ENCODE assay signal across 8 cellular contexts in genomic region chr10:98045785-98046389, GRCh38. TPM values are rescaled to one million over a fixed set of nuclear protein-coding genes. Genes with fewer than 3 reads are reported as not detected.
A peak's percentile ranks its signal among the peaks of the same experiment; 100 is the strongest.
DNase-seq lines count a peak whose midpoint lies in the region; ATAC-seq and TF ChIP-seq lines count a peak whose summit lies in the region.

No MANE protein-coding gene starts in this region.

- DNase-seq in EL (peak; percentile 41), NCI-H69 (lab: John Stamatoyannopoulos, UW) (peak; percentile 76), mesothelial cell of epicardium (ENCODE audit: low spot score in 2 of 2, unreplicated experiment in 2 of 2) (peak; percentile 32 to 64)
- peak; percentile 65 for DNase-seq in activated CD4-positive, alpha-beta memory T cell treated with anti-CD3 and anti-CD28 coated beads, Interleukin-2, amount 10 ng/mL, durations not matched to agents 7 days and 5 days
- peak; percentile 24 for DNase-seq in effector CD8-positive, alpha-beta T cell (lab: John Stamatoyannopoulos, UW)
- DNase-seq in stimulated activated CD8-positive, alpha-beta memory T cell treated with anti-CD3 and anti-CD28 coated beads, Interleukin-4, amount 100 ng/mL, for 4 hours (ENCODE audit: low read depth in 2 of 2, low spot score in 1 of 2) = peak; percentile 7 to 20

- H3K4me3 Mint-ChIP-seq in activated CD4-positive, alpha-beta memory T cell treated with anti-CD3 and anti-CD28 coated beads, Interleukin-2, amount 10 ng/mL, durations not matched to agents 7 days and 5 days = no peak overlapping the region
- H3K4me3 Mint-ChIP-seq in mesothelial cell of epicardium = no peak overlapping the region

- POLR2A ChIA-PET in activated CD4-positive, alpha-beta memory T cell treated with anti-CD3 and anti-CD28 coated beads, Interleukin-2, amount 10 ng/mL, durations not matched to agents 7 days and 5 days (lab: Charles Lee) = no interaction called here

- TF ChIP-seq CTCF in mesothelial cell of epicardium (IDR thresholded peaks at IDR 0.05; ENCODE audit: unreplicated experiment) = peak; percentile 87

- ATAC-seq in HG02938 (IDR thresholded peaks at IDR 0.05; ENCODE audit: unreplicated experiment) (peak; percentile 85), HG02642 (IDR thresholded peaks at IDR 0.05; ENCODE audit: poor library complexity, unreplicated experiment) (no peak)

- no peaks in the 10 kb centered on the region for H3K36me3 Mint-ChIP-seq in activated CD4-positive, alpha-beta memory T cell treated with anti-CD3 and anti-CD28 coated beads, Interleukin-2, amount 10 ng/mL, durations not matched to agents 7 days and 5 days (ENCODE audit: low read depth)
- H3K36me3 Mint-ChIP-seq in mesothelial cell of epicardium = no peaks in the 10 kb centered on the region

- H3K27ac Mint-ChIP-seq in activated CD4-positive, alpha-beta memory T cell treated with anti-CD3 and anti-CD28 coated beads, Interleukin-2, amount 10 ng/mL, durations not matched to agents 7 days and 5 days = no peak overlapping the region
- H3K27ac Mint-ChIP-seq in mesothelial cell of epicardium = no peak overlapping the region

- peaks cover 29% of the 10 kb centered on the region for H3K27me3 Mint-ChIP-seq in activated CD4-positive, alpha-beta memory T cell treated with anti-CD3 and anti-CD28 coated beads, Interleukin-2, amount 10 ng/mL, durations not matched to agents 7 days and 5 days
- H3K27me3 Mint-ChIP-seq in mesothelial cell of epicardium (ENCODE audit: low read depth) = peaks cover 79% of the 10 kb centered on the region

- no peaks in the 10 kb centered on the region for H3K4me1 Mint-ChIP-seq in activated CD4-positive, alpha-beta memory T cell treated with anti-CD3 and anti-CD28 coated beads, Interleukin-2, amount 10 ng/mL, durations not matched to agents 7 days and 5 days
- no peaks in the 10 kb centered on the region for H3K4me1 Mint-ChIP-seq in mesothelial cell of epicardium

- no peaks in the 10 kb centered on the region for H3K9me3 Mint-ChIP-seq in activated CD4-positive, alpha-beta memory T cell treated with anti-CD3 and anti-CD28 coated beads, Interleukin-2, amount 10 ng/mL, durations not matched to agents 7 days and 5 days
- H3K9me3 Mint-ChIP-seq in mesothelial cell of epicardium = no peaks in the 10 kb centered on the region

- CTCF ChIA-PET in activated CD4-positive, alpha-beta memory T cell treated with anti-CD3 and anti-CD28 coated beads, Interleukin-2, amount 10 ng/mL, durations not matched to agents 7 days and 5 days (lab: Charles Lee) = interaction anchor here (0.6 to 7.6 kb wide), 17 partner anchors 8 to 1103 kb away, joined by 3 to 152 read pairs (median 3); no protein-coding TSS in a partner anchor

RNA-seq across cellular contexts. Expression of gene CRTAC1, which starts 15.5 kb away (rescaled TPM):
- total RNA-seq in activated CD4-positive, alpha-beta memory T cell treated with anti-CD3 and anti-CD28 coated beads, Interleukin-2, amount 10 ng/mL, durations not matched to agents 7 days and 5 days = not detected
- 0.25 to 0.63 TPM (median 0.49 TPM) in 3 replicates for total RNA-seq in mesothelial cell of epicardium

Comparison
In these comparisons a context has a peak if more than half of its experiments do, and no peak if none do; other contexts are left out.
1. DNase-seq: peak in every context shown above with its lines; median percentile 76 in NCI-H69; 65 in activated CD4-positive, alpha-beta memory T cell treated with anti-CD3 and anti-CD28 coated beads, Interleukin-2, amount 10 ng/mL, durations not matched to agents 7 days and 5 days; 48 in mesothelial cell of epicardium; 41 in EL; 24 in effector CD8-positive, alpha-beta T cell; 14 in stimulated activated CD8-positive, alpha-beta memory T cell treated with anti-CD3 and anti-CD28 coated beads, Interleukin-4, amount 100 ng/mL, for 4 hours.